ENCODE assay signal across 9 cellular contexts in the genomic region with DNA sequence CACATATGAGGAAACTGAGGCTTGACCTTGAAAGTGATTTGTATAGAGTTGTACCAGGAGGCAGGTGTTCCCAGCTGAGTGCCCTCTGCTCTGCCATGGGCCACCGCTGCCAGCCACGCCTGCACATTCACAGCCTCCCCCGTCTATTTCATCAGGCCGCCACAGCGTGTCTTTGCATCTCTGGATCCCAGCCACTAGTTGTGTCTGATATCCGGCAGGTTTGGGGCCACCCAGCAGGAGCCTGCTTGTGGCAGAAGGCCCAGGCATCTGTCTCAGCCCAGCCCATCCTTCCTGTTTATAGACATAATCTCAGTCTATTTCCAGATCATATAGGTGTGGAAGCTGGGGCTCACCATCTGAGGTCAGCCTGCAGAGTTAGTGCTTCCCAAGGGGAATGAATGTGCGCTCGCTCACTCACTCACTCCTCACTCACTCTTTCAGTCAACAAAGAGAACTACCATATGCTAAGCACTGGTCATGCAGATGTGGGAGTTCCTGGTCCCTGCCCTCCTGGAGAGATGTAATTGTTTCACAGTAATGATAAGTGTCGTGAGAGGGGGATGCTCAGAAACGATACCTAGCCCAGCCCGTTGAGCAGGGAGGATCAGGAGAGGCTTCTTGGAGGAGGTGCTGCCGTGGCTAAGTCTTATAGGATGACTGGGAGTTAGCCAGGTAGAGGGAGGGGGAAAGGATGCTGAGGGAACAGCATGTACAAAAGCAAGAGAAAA.
DNase-seq lines count a peak whose midpoint lies in the region; ATAC-seq, FAIRE-seq and TF ChIP-seq lines count a peak whose summit lies in the region.
"Had no signal": no experiment of that assay in that cellular context is flagged by ENCODE, and none has a peak within 500 bp of the region (broad histone marks: within the 10 kb centered on the region; RNA-seq: fewer than 3 reads in every experiment).

No MANE protein-coding gene starts in this region.

- peak overlapping the region; percentile 65 for H3K4ac ChIP-seq in H1 (replicated peaks; ENCODE audit: insufficient read length, low read depth, low read length)

- intact Hi-C loops in sigmoid colon (cut with DNase I), result no loop called here

- H2BK20ac ChIP-seq in H1 (ENCODE audit: low read length), result peak overlapping the region; percentile 61; the same call in 1 of the 2 replicates

- no peak overlapping the region; a peak in 1 of 8 replicates for H3K4me3 ChIP-seq in H1 (ENCODE audit: extremely low read depth in 1 of 4, insufficient read depth in 2 of 4, low read depth in 3 of 4, low read length in 4 of 4)
- H3K4me3 ChIP-seq in sigmoid colon, result no peak overlapping the region

- H2BK120ac ChIP-seq in H1 (replicated peaks; ENCODE audit: low read depth, low read length), result no peak overlapping the region

- no peak overlapping the region for H4K5ac ChIP-seq in H1 (ENCODE audit: insufficient read length, low read depth, low read length)

- TF ChIP-seq EP300 in H1 (IDR thresholded peaks at IDR 0.05; ENCODE audit: borderline replicate concordance in 1 of 2, low read depth in 2 of 2, low read length in 2 of 2), result no peak
- no peak for TF ChIP-seq EP300 in sigmoid colon (IDR thresholded peaks at IDR 0.05)

- peak overlapping the region; percentile 73; the same call in 1 of the 2 replicates for H2BK5ac ChIP-seq in H1 (ENCODE audit: low read depth, low read length)

- no peak overlapping the region for H2AK5ac ChIP-seq in H1 (ENCODE audit: low read depth, low read length)

- H3K36me3 ChIP-seq in KOPT-K1 (ENCODE audit: insufficient read depth, low read length) (no peaks in the 10 kb centered on the region), H1 (ENCODE audit: control insufficient read depth in 2 of 4, insufficient read depth in 4 of 4, low read length in 3 of 4) (no peaks in the 10 kb centered on the region), sigmoid colon (no peaks in the 10 kb centered on the region)

- CTCF ChIA-PET in H1 (lab: Charles Lee; ENCODE audit: partially characterized antibody), result interaction anchor here (0.8 to 7.9 kb wide), 3 partner anchors 17 to 86 kb away, joined by 3 to 50 read pairs (median 4); no protein-coding TSS in a partner anchor

- peak; percentile 93 for DNase-seq in SW480 (ENCODE audit: low spot score)
- no peak for DNase-seq in H1 (ENCODE audit: low read depth in 1 of 2, low spot score in 2 of 2)
- DNase-seq in sigmoid colon, result peak; percentile 67
- no peak for DNase-seq in HCEC 1CT
- DNase-seq in cortex of kidney (lab: John Stamatoyannopoulos, UW), result no peak
- DNase-seq: NCI-H2107 had no signal

- H2AFZ ChIP-seq in H1 (ENCODE audit: low read length), result no peak overlapping the region

- H3K9me3 ChIP-seq in KOPT-K1 (ENCODE audit: insufficient read depth, low read length, poor library complexity, severe bottlenecking) (no peaks in the 10 kb centered on the region), H1 (ENCODE audit: insufficient read depth in 2 of 2, low read depth in 1 of 2, low read length in 1 of 2) (no peaks in the 10 kb centered on the region), sigmoid colon (no peaks in the 10 kb centered on the region)

- no peak for TF ChIP-seq RAD21 in H1 (IDR thresholded peaks at IDR 0.05 in 1 of 2, conservative IDR thresholded peaks at IDR 0.05 in 1 of 2; ENCODE audit: low read depth in 2 of 2, low read length in 2 of 2)

- peak overlapping the region; percentile 39; the same call in 1 of the 2 replicates for H2BK12ac ChIP-seq in H1 (ENCODE audit: low read depth, low read length)

- H4K20me1 ChIP-seq in H1 (replicated peaks in 1 of 2; ENCODE audit: control insufficient read depth in 1 of 2, insufficient read depth in 2 of 2, low read length in 2 of 2), result no peaks in the 10 kb centered on the region

- peak overlapping the region in 1 of 2 experiments; percentile 48; a peak in 3 of 4 replicates for H3K4me2 ChIP-seq in H1 (ENCODE audit: insufficient read depth in 1 of 2, low read depth in 2 of 2, low read length in 2 of 2)

- no peaks in the 10 kb centered on the region for H3K23me2 ChIP-seq in H1 (ENCODE audit: low read depth, low read length)

- no peaks in the 10 kb centered on the region for H3K79me1 ChIP-seq in H1 (ENCODE audit: low read depth, low read length)

- POLR2A ChIA-PET in H1 (lab: Charles Lee; ENCODE audit: partially characterized antibody), result interaction anchor here (1.0 kb wide), 1 partner anchor 32 kb away, joined by 3 read pairs; no protein-coding TSS in a partner anchor

- H3K27ac ChIP-seq in KOPT-K1 (ENCODE audit: low read depth, low read length, poor library complexity, severe bottlenecking) (peak overlapping the region; percentile 88), H1 (ENCODE audit: low read depth, low read length) (no peak overlapping the region; the same call in 1 of the 2 replicates), sigmoid colon (no peak overlapping the region)

- H3K23ac ChIP-seq in H1 (ENCODE audit: insufficient read length), result no peak overlapping the region

- peak; percentile 72 for FAIRE-seq in H1 (lab: Jason Lieb, UNC)
- FAIRE-seq: colon had no signal

- no peaks in the 10 kb centered on the region for H3K79me2 ChIP-seq in H1 (ENCODE audit: control insufficient read depth in 1 of 2, insufficient read depth in 2 of 2, low read length in 2 of 2)

- no peak overlapping the region for H3K18ac ChIP-seq in H1 (ENCODE audit: extremely low read depth, low read length)

- H3K56ac ChIP-seq in H1 (replicated peaks; ENCODE audit: insufficient read length, low read depth, low read length), result no peak overlapping the region

- H3K4me1 ChIP-seq in H1 (replicated peaks in 1 of 4; ENCODE audit: control insufficient read depth in 3 of 4, insufficient read depth in 4 of 4, low read length in 3 of 4) (peaks cover 0 to 21% (median 12%) of the 10 kb centered on the region in 4 experiments; a peak in 6 of 7 replicates), sigmoid colon (peaks cover 0 to 12% (median 3%) of the 10 kb centered on the region in 4 donors)

- TF ChIP-seq POLR2A in H1 (IDR thresholded peaks at IDR 0.05; ENCODE audit: control extremely low read depth in 1 of 2, low read depth in 2 of 2, low read length in 2 of 2) (no peak), sigmoid colon (IDR thresholded peaks at IDR 0.05) (no peak)

- H4K8ac ChIP-seq in H1 (ENCODE audit: extremely low read depth, insufficient read depth, low read length), result no peak overlapping the region

- no peak for TF ChIP-seq CTCF in H1 (IDR thresholded peaks at IDR 0.05; ENCODE audit: control extremely low read depth in 1 of 3, insufficient read depth in 1 of 3, low read depth in 1 of 3, low read length in 3 of 3)
- TF ChIP-seq CTCF in sigmoid colon (IDR thresholded peaks at IDR 0.05), result no peak

- no peak overlapping the region for H3K9ac ChIP-seq in H1 (replicated peaks in 1 of 4; ENCODE audit: extremely low read depth in 1 of 4, low read depth in 3 of 4, low read length in 3 of 4)

- H2BK15ac ChIP-seq in H1 (ENCODE audit: low read length), result peak overlapping the region; percentile 29; the same call in 1 of the 2 replicates

- no peak overlapping the region for H4K91ac ChIP-seq in H1 (replicated peaks; ENCODE audit: insufficient read length, low read length)

- no peaks in the 10 kb centered on the region for H3K27me3 ChIP-seq in H1 (replicated peaks in 1 of 4; ENCODE audit: control insufficient read depth in 3 of 4, extremely low read depth in 1 of 4, insufficient read depth in 3 of 4, low read length in 3 of 4)
- H3K27me3 ChIP-seq in sigmoid colon, result no peaks in the 10 kb centered on the region

- H3K14ac ChIP-seq in H1 (ENCODE audit: insufficient read length), result no peak overlapping the region

- ATAC-seq in HG02938 (IDR thresholded peaks at IDR 0.05; ENCODE audit: unreplicated experiment), result no peak

- WGBS in H1 (ENCODE audit: extremely low coverage in 1 of 2, insufficient coverage in 1 of 2, insufficient read length in 1 of 2, insufficient replicate concordance in 2 of 2, low coverage in 1 of 2, low lambda C conversion rate in 2 of 2, missing lambda C conversion rate in 1 of 2), 2 experiments, result 67% methylated on average over 12 of the region's 12 CpGs; no CpG with 5 or more reads in 1 of the 2 experiments
- WGBS in sigmoid colon, 2 donors, result 17 to 55% methylated on average over 12 of the region's 12 CpGs

TF ChIP-seq in H1, 55 proteins besides CTCF, POLR2A, EP300 and RAD21:
- TF ChIP-seq POLR2AphosphoS5 (IDR thresholded peaks at IDR 0.05; ENCODE audit: low read depth, low read length), result no peak
- no peak for TF ChIP-seq TCF12 (IDR thresholded peaks at IDR 0.05; ENCODE audit: low read depth, low read length)
- peak; percentile 54 for TF ChIP-seq SP1 (IDR thresholded peaks at IDR 0.05; ENCODE audit: low read depth, low read length)
- no peak for TF ChIP-seq FOSL1 (IDR thresholded peaks at IDR 0.05; ENCODE audit: insufficient read depth, low read depth, low read length)
- TF ChIP-seq SIN3A (conservative IDR thresholded peaks at IDR 0.05 in 1 of 2, IDR thresholded peaks at IDR 0.05 in 1 of 2; ENCODE audit: low read depth in 1 of 2, low read length in 2 of 2), result 0 out of 4 replicates have a peak, but pooled peaks of 1 of the 2 experiments have one; percentile 26
- TF ChIP-seq ASH2L (IDR thresholded peaks at IDR 0.05; ENCODE audit: low read length), result peak; percentile 80

Comparison
In these comparisons a context has a peak if more than half of its experiments do, and no peak if none do; other contexts are left out.
1. DNase-seq: peak in SW480 (single experiment) and sigmoid colon (single experiment); none in H1 (0 of 2), HCEC 1CT (single experiment) and cortex of kidney (single experiment).